8 cellular contexts compared by ENCODE assay signal in the genomic region with DNA sequence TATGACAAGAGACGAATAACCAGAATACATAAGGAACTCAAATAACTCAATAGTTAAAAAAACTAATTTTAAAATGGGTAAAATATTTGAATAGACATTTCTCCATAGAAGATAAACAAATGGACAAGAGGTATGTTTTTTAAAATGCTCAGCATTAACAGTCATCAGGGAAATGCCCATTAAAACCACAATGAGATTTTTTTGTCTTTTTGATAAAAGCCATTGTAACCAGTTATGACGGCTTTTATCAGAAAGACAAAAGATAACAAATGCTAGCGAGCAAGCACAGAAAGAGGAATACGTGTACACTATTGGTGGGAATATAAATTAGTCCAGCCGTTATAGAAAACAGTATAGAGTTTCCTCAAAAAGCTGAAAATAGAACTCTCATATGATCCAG.
"Had no signal": no experiment of that assay in that cellular context is flagged by ENCODE, and none has a peak within 500 bp of the region (broad histone marks: within the 10 kb centered on the region; RNA-seq: fewer than 3 reads in every experiment).

No MANE protein-coding gene starts in this region.

- H3K27me3 Mint-ChIP-seq: IgD-negative memory B cell had no signal

- H3K4me3 Mint-ChIP-seq: GM23338, H9, IgD-negative memory B cell had no signal

- FAIRE-seq: H1, H54, HepG2 had no signal

- H3K4me2 ChIP-seq: GM23338 had no signal

- H3K4me3 ChIP-seq: GM23338 had no signal

- H3K36me3 Mint-ChIP-seq: IgD-negative memory B cell had no signal

- H3K4me1 Mint-ChIP-seq: GM23338, H9 had no signal

- H2AFZ ChIP-seq: GM23338 had no signal

- DNase-seq: H9, HCEC 1CT had no signal

- H3K27ac ChIP-seq: HL-60 had no signal

- ATAC-seq: GM23338, HepG2 had no signal

- H3K27ac Mint-ChIP-seq: GM23338, H9, IgD-negative memory B cell had no signal

- H3K9me3 Mint-ChIP-seq: GM23338, H9 had no signal
